1 cellular context compared by ENCODE assay signal in genomic region chr16:71461686-71462648, GRCh38.
TF ChIP-seq lines count a peak whose summit lies in the region.

Gene ZNF23 (minus strand): TSS chr16:71462247. CDS start chr16:71456796, 5,451 bp downstream.

TF ChIP-seq in HepG2, 621 proteins besides CTCF, POLR2A, EP300 and RAD21 (continued from another document and continues in another):
- TF ChIP-seq IKZF1 (IDR thresholded peaks at IDR 0.05) = no peak
- TF ChIP-seq HDAC6 (IDR thresholded peaks at IDR 0.05; ENCODE audit: low read depth, low read length) = no peak
- no peak; the same call in 1 of the 2 replicates for TF ChIP-seq ZC3H13 (CRISPR knock-in tag; IDR thresholded peaks at IDR 0.05)
- TF ChIP-seq RXRB (CRISPR knock-in tag; IDR thresholded peaks at IDR 0.05; ENCODE audit: borderline replicate concordance) = peak; percentile 63
- peak; percentile 77 for TF ChIP-seq FOSL2 (CRISPR knock-in tag; IDR thresholded peaks at IDR 0.05)
- TF ChIP-seq ZNF782 (CRISPR knock-in tag; IDR thresholded peaks at IDR 0.05; ENCODE audit: borderline replicate concordance) = peak; percentile 96
- no peak for TF ChIP-seq ZBTB3 (CRISPR knock-in tag; IDR thresholded peaks at IDR 0.05; ENCODE audit: borderline replicate concordance, low read depth)
- no peak; the same call in 1 of the 2 replicates for TF ChIP-seq CENPBD1 (CRISPR knock-in tag; IDR thresholded peaks at IDR 0.05; ENCODE audit: borderline replicate concordance, low read depth)
- TF ChIP-seq, protein P1, sequence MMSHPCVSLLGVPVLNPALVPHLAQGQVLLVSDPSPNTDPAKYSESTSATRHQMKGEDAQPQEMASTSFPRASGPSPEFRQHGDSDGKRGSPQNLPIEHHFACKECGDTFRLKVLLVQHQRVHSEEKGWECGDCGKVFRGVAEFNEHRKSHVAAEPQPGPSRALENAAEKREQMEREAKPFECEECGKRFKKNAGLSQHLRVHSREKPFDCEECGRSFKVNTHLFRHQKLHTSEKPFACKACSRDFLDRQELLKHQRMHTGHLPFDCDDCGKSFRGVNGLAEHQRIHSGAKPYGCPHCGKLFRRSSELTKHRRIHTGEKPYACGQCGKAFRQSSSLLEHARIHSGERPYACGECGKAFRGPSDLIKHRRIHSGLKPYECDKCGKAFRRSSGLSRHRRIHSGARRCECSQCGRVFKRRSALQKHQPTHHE (CRISPR knock-in tag; IDR thresholded peaks at IDR 0.05; ENCODE audit: borderline replicate concordance) = peak; percentile 83
- TF ChIP-seq SRSF1 (optimal IDR thresholded peaks at IDR 0.05; ENCODE audit: low read depth, low read length) = peak; percentile 92
- peak; percentile 82 for TF ChIP-seq AGO1 (IDR thresholded peaks at IDR 0.05; ENCODE audit: low read depth, low read length, poor library complexity, severe bottlenecking)
- peak; percentile 92 for TF ChIP-seq ZNF564 (CRISPR knock-in tag; IDR thresholded peaks at IDR 0.05)
- peak; percentile 53; the same call in 1 of the 2 replicates for TF ChIP-seq ZBED4 (CRISPR knock-in tag; IDR thresholded peaks at IDR 0.05; ENCODE audit: borderline replicate concordance)
- peak; percentile 92 for TF ChIP-seq ZMYM4 (CRISPR knock-in tag; IDR thresholded peaks at IDR 0.05)
- TF ChIP-seq, protein P2, sequence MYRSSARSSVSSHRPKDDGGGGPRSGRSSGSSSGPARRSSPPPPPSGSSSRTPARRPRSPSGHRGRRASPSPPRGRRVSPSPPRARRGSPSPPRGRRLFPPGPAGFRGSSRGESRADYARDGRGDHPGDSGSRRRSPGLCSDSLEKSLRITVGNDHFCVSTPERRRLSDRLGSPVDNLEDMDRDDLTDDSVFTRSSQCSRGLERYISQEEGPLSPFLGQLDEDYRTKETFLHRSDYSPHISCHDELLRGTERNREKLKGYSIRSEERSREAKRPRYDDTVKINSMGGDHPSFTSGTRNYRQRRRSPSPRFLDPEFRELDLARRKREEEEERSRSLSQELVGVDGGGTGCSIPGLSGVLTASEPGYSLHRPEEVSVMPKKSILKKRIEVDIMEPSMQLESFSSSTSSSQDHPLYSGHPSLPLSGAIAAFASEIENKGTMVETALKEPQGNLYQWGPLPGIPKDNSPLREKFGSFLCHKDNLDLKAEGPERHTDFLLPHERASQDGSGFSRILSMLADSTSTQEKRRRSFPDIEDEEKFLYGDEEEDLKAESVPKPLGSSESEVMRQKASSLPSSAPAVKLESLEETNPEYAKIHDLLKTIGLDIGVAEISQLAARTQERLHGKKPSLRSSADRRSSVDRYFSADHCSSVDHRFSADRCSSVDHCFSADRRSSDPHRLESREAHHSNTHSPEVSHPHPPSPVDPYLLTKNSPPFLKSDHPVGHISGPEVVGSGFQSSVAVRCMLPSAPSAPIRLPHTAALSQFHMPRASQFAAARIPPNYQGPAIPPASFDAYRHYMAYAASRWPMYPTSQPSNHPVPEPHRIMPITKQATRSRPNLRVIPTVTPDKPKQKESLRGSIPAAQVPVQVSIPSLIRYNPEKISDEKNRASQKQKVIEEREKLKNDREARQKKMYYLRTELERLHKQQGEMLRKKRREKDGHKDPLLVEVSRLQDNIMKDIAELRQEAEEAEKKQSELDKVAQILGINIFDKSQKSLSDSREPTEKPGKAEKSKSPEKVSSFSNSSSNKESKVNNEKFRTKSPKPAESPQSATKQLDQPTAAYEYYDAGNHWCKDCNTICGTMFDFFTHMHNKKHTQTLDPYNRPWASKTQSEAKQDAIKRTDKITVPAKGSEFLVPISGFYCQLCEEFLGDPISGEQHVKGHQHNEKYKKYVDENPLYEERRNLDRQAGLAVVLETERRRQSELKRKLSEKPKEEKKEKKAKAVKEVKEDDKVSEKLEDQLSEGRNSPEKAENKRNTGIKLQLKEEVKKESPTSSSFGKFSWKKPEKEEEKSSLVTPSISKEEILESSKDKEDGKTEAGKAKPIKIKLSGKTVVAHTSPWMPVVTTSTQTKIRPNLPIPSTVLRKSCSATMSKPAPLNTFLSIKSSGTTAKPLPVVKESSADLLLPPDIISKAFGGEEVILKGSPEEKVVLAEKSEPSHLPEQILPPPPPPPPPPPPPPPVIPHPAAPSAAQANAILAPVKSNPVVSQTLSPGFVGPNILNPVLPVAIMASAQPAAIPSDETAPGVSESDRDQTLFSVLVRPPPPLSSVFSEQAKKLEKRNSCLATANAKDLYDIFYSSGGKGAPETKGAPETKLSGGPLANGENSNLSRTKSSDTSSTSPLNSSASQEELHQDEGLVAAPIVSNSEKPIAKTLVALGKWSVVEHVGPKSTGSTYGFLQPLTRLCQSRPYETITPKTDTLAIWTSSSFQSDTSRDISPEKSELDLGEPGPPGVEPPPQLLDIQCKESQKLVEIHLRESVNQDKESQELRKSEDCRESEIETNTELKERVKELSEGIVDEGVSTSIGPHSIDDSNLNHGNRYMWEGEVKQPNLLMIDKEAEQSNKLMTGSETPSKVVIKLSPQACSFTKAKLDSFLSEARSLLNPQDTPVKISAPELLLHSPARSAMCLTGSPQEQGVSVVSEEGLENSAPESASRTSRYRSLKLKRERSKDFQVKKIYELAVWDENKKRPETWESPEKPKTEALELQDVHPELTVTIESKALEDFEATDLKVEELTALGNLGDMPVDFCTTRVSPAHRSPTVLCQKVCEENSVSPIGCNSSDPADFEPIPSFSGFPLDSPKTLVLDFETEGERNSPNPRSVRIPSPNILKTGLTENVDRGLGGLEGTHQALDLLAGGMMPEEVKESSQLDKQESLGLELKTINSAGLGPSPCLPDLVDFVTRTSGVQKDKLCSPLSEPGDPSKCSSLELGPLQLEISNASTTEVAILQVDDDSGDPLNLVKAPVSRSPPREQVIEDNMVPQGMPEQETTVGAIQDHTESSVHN (CRISPR knock-in tag; IDR thresholded peaks at IDR 0.05) = peak; percentile 67; the same call in 1 of the 2 replicates
- TF ChIP-seq, protein P3, sequence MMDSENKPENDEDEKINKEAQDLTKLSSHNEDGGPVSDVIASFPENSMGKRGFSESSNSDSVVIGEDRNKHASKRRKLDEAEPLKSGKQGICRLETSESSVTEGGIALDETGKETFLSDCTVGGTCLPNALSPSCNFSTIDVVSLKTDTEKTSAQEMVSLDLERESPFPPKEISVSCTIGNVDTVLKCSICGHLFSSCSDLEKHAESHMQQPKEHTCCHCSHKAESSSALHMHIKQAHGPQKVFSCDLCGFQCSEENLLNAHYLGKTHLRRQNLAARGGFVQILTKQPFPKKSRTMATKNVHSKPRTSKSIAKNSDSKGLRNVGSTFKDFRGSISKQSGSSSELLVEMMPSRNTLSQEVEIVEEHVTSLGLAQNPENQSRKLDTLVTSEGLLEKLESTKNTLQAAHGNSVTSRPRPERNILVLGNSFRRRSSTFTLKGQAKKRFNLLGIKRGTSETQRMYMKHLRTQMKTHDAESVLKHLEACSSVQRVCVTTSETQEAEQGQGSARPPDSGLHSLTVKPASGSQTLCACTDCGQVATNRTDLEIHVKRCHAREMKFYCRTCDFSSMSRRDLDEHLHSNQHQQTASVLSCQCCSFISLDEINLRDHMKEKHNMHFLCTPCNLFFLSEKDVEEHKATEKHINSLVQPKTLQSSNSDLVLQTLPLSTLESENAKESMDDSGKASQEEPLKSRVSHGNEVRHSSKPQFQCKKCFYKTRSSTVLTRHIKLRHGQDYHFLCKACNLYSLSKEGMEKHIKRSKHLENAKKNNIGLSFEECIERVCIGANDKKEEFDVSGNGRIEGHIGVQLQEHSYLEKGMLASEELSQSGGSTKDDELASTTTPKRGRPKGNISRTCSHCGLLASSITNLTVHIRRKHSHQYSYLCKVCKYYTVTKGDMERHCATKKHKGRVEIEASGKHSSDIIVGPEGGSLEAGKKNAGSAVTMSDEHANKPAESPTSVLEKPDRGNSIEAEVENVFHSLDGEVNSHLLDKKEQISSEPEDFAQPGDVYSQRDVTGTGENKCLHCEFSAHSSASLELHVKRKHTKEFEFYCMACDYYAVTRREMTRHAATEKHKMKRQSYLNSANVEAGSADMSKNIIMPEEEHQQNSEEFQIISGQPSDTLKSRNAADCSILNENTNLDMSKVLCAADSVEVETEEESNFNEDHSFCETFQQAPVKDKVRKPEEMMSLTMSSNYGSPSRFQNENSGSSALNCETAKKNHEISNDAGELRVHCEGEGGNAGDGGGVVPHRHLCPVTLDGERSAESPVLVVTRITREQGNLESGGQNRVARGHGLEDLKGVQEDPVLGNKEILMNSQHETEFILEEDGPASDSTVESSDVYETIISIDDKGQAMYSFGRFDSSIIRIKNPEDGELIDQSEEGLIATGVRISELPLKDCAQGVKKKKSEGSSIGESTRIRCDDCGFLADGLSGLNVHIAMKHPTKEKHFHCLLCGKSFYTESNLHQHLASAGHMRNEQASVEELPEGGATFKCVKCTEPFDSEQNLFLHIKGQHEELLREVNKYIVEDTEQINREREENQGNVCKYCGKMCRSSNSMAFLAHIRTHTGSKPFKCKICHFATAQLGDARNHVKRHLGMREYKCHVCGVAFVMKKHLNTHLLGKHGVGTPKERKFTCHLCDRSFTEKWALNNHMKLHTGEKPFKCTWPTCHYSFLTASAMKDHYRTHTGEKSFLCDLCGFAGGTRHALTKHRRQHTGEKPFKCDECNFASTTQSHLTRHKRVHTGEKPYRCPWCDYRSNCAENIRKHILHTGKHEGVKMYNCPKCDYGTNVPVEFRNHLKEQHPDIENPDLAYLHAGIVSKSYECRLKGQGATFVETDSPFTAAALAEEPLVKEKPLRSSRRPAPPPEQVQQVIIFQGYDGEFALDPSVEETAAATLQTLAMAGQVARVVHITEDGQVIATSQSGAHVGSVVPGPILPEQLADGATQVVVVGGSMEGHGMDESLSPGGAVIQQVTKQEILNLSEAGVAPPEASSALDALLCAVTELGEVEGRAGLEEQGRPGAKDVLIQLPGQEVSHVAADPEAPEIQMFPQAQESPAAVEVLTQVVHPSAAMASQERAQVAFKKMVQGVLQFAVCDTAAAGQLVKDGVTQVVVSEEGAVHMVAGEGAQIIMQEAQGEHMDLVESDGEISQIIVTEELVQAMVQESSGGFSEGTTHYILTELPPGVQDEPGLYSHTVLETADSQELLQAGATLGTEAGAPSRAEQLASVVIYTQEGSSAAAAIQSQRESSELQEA (CRISPR knock-in tag; IDR thresholded peaks at IDR 0.05; ENCODE audit: not compliant biosample characterization) = peak; percentile 95
- TF ChIP-seq ZNF333 (CRISPR knock-in tag; IDR thresholded peaks at IDR 0.05; ENCODE audit: borderline replicate concordance) = peak; percentile 87; the same call in 1 of the 2 replicates
- TF ChIP-seq HOXA7 (CRISPR knock-in tag; IDR thresholded peaks at IDR 0.05) = no peak
- TF ChIP-seq ZNF501 (CRISPR knock-in tag; IDR thresholded peaks at IDR 0.05) = peak; percentile 100
- TF ChIP-seq BRD4 (CRISPR knock-in tag; IDR thresholded peaks at IDR 0.05) = peak; percentile 99
- peak; percentile 98; the same call in 1 of the 2 replicates for TF ChIP-seq ZNF230 (CRISPR knock-in tag; IDR thresholded peaks at IDR 0.05)
- TF ChIP-seq MEIS2 (CRISPR knock-in tag; IDR thresholded peaks at IDR 0.05) = peak; percentile 76
- TF ChIP-seq ZSCAN31 (CRISPR knock-in tag; IDR thresholded peaks at IDR 0.05; ENCODE audit: low read depth) = peak; percentile 95
- peak; percentile 91 for TF ChIP-seq AKAP8 (CRISPR knock-in tag; IDR thresholded peaks at IDR 0.05)
- TF ChIP-seq SAP130 (CRISPR knock-in tag; IDR thresholded peaks at IDR 0.05; ENCODE audit: low read depth) = peak; percentile 99
- TF ChIP-seq, protein P4, sequence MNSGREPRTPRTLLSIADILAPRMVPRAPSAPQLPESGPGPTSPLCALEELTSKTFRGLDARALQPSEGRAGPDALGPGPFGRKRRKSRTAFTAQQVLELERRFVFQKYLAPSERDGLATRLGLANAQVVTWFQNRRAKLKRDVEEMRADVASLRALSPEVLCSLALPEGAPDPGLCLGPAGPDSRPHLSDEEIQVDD (CRISPR knock-in tag; IDR thresholded peaks at IDR 0.05; ENCODE audit: borderline replicate concordance) = no peak
- peak; percentile 93 for TF ChIP-seq SALL1 (CRISPR knock-in tag; IDR thresholded peaks at IDR 0.05)
- peak; percentile 92 for TF ChIP-seq MIER2 (CRISPR knock-in tag; IDR thresholded peaks at IDR 0.05)
- no peak for TF ChIP-seq TCF7L2 (IDR thresholded peaks at IDR 0.05; ENCODE audit: low read depth, low read length)
- peak; percentile 95 for TF ChIP-seq MYPOP (CRISPR knock-in tag; IDR thresholded peaks at IDR 0.05)
- TF ChIP-seq KDM6A (CRISPR knock-in tag; IDR thresholded peaks at IDR 0.05; ENCODE audit: low read depth) = no peak; the same call in 1 of the 2 replicates
- TF ChIP-seq ZNF740 (CRISPR knock-in tag; IDR thresholded peaks at IDR 0.05) = peak; percentile 77; the same call in 1 of the 2 replicates
